24 cellular contexts compared by ENCODE assay signal in genomic region chr3:150540297-150540696, GRCh38. TPM values are rescaled to one million over a fixed set of nuclear protein-coding genes. Genes with fewer than 3 reads are reported as not detected.
DNase-seq lines count a peak whose midpoint lies in the region; ATAC-seq, FAIRE-seq and TF ChIP-seq lines count a peak whose summit lies in the region.
"Had no signal": no experiment of that assay in that cellular context is flagged by ENCODE, and none has a peak within 500 bp of the region (broad histone marks: within the 10 kb centered on the region; RNA-seq: fewer than 3 reads in every experiment).

No MANE protein-coding gene starts in this region.

- TF ChIP-seq EP300 in Ishikawa (IDR thresholded peaks at IDR 0.05; ENCODE audit: borderline replicate concordance) (no peak), K562 (IDR thresholded peaks at IDR 0.05; ENCODE audit: low read length) (no peak)

- ATAC-seq in K562, result no peak
- ATAC-seq: CD8-positive, alpha-beta T cell; GM12878 had no signal

- no peak overlapping the region for H3K4me2 ChIP-seq in K562 (ENCODE audit: insufficient read depth, low read length)
- H3K4me2 ChIP-seq: A549 had no signal

- no peak overlapping the region for H3K27ac ChIP-seq in K562 (ENCODE audit: extremely low read depth, low read depth, low read length)
- peak overlapping the region; percentile 75 for H3K27ac ChIP-seq in neutrophil
- H3K27ac ChIP-seq: 22Rv1, A549, C4-2B had no signal

- no peak overlapping the region for H3K9ac ChIP-seq in K562 (ENCODE audit: insufficient read depth in 1 of 2, low read depth in 2 of 2, low read length in 2 of 2)

- TF ChIP-seq RAD21 in Ishikawa (IDR thresholded peaks at IDR 0.05; ENCODE audit: low read depth) (no peak), K562 (CRISPR knock-in tag; conservative IDR thresholded peaks at IDR 0.05 in 1 of 2, IDR thresholded peaks at IDR 0.05 in 1 of 2) (no peak)

- peak overlapping the region; percentile 28 for H3K27ac Mint-ChIP-seq in activated naive CD8-positive, alpha-beta T cell
- H3K27ac Mint-ChIP-seq in activated naive CD8-positive, alpha-beta T cell treated with anti-CD3 and anti-CD28 coated beads for 36 hours, result no peak overlapping the region
- H3K27ac Mint-ChIP-seq: B cell; CD8-positive, alpha-beta T cell had no signal

- WGBS in K562 (ENCODE audit: insufficient coverage, low coverage, missing lambda C conversion rate), result 69% methylated on average over 2 of the region's 2 CpGs

- H3K4me3 ChIP-seq in K562 (no peak overlapping the region), neutrophil (ENCODE audit: low read depth in 1 of 2, low read length in 1 of 2) (no peak overlapping the region)
- H3K4me3 ChIP-seq: A549; BLaER1 treated with 17β-estradiol and CSF1 and Interleukin-3, amounts not matched to agents 10 nM and 100 nM; GM12878 had no signal

- in situ Hi-C loops in K562 (cut with MboI), result loop anchor here (25.0 kb wide), 1 partner anchor 322 kb away; no protein-coding TSS in a partner anchor

- FAIRE-seq in K562 (lab: Jason Lieb, UNC), result no peak
- FAIRE-seq: A549, GM12878, GM12892, GM18507 had no signal

- CTCF ChIA-PET in K562 (lab: Yijun Ruan, JAX; ENCODE audit: low intra/inter-chr PET ratio), result no interaction called here

- peaks cover 25% of the 10 kb centered on the region for H3K79me2 ChIP-seq in K562 (ENCODE audit: control insufficient read depth, insufficient read depth, low read length)

- H3K4me3 Mint-ChIP-seq in activated naive CD8-positive, alpha-beta T cell, result no peak overlapping the region
- no peak overlapping the region for H3K4me3 Mint-ChIP-seq in activated naive CD8-positive, alpha-beta T cell treated with anti-CD3 and anti-CD28 coated beads for 36 hours
- H3K4me3 Mint-ChIP-seq: B cell; CD4-positive, alpha-beta T cell; CD8-positive, alpha-beta T cell had no signal

- no peaks in the 10 kb centered on the region for H3K27me3 Mint-ChIP-seq in activated naive CD8-positive, alpha-beta T cell
- H3K27me3 Mint-ChIP-seq in activated naive CD8-positive, alpha-beta T cell treated with anti-CD3 and anti-CD28 coated beads for 36 hours, result no peaks in the 10 kb centered on the region
- H3K27me3 Mint-ChIP-seq: B cell; CD4-positive, alpha-beta T cell had no signal

- H2AFZ ChIP-seq in K562 (ENCODE audit: low read depth, low read length), result no peak overlapping the region

- H3K27me3 ChIP-seq in K562 (ENCODE audit: control insufficient read depth in 2 of 2, insufficient read depth in 2 of 2, low read length in 2 of 2) (no peaks in the 10 kb centered on the region), neutrophil (no peaks in the 10 kb centered on the region)
- H3K27me3 ChIP-seq: BLaER1 treated with 17β-estradiol and CSF1 and Interleukin-3, amounts not matched to agents 10 nM and 100 nM had no signal

- no peak for DNase-seq in activated naive CD8-positive, alpha-beta T cell treated with anti-CD3 and anti-CD28 coated beads for 36 hours
- DNase-seq in K562 (ENCODE audit: extremely low read depth in 1 of 4, low spot score in 3 of 4) (no peak), NCI-H1436 (lab: John Stamatoyannopoulos, UW) (no peak)
- DNase-seq in stimulated activated CD4-positive, alpha-beta T cell treated with anti-CD3 and anti-CD28 coated beads, Interleukin-1b, Interleukin-23, amount 100 ng/mL, for 48 hours, result no peak
- DNase-seq: CD4-positive, alpha-beta T cell; CD8-positive, alpha-beta T cell; DMS 273 treated with DMSO at 0.1 percent for 48 hours; DMS153; DMS53; DMS79; DND-41; EL; GDM1 had no signal

- H3K36me3 ChIP-seq in K562 (ENCODE audit: control insufficient read depth, insufficient read depth, low read length) (peaks cover 40% of the 10 kb centered on the region), neutrophil (peaks cover 16% of the 10 kb centered on the region)

- H3K36me3 Mint-ChIP-seq in activated naive CD8-positive, alpha-beta T cell, result peaks cover 10% of the 10 kb centered on the region
- peaks cover 34% of the 10 kb centered on the region for H3K36me3 Mint-ChIP-seq in activated naive CD8-positive, alpha-beta T cell treated with anti-CD3 and anti-CD28 coated beads for 36 hours

- H3K9me1 ChIP-seq in K562 (ENCODE audit: control insufficient read depth, insufficient read depth, low read length), result no peaks in the 10 kb centered on the region

- H3K4me1 ChIP-seq in K562 (replicated peaks in 1 of 2; ENCODE audit: control insufficient read depth in 2 of 2, insufficient read depth in 2 of 2, low read length in 2 of 2) (no peaks in the 10 kb centered on the region; a peak in 1 of 5 replicates), neutrophil (ENCODE audit: control insufficient read depth in 1 of 2, insufficient read depth in 1 of 2, low read depth in 1 of 2, low read length in 1 of 2) (peaks cover 27 to 32% of the 10 kb centered on the region in 2 experiments)

- peaks cover 41% of the 10 kb centered on the region for H3K4me1 Mint-ChIP-seq in activated naive CD8-positive, alpha-beta T cell (ENCODE audit: low read depth)
- peaks cover 33% of the 10 kb centered on the region for H3K4me1 Mint-ChIP-seq in activated naive CD8-positive, alpha-beta T cell treated with anti-CD3 and anti-CD28 coated beads for 36 hours

- H3K9me3 ChIP-seq in K562 (replicated peaks; ENCODE audit: control insufficient read depth, insufficient read depth, low read depth, low read length), result no peaks in the 10 kb centered on the region
- no peaks in the 10 kb centered on the region for H3K9me3 ChIP-seq in neutrophil
- H3K9me3 ChIP-seq: A549; BLaER1 treated with 17β-estradiol and CSF1 and Interleukin-3, amounts not matched to agents 10 nM and 100 nM had no signal

- TF ChIP-seq POLR2A in K562 (conservative IDR thresholded peaks at IDR 0.05), result no peak

- H4K20me1 ChIP-seq in K562 (replicated peaks; ENCODE audit: control insufficient read depth, insufficient read depth, low read length), result 0 out of 2 replicates have a peak, but pooled peaks cover 1% of the 10 kb centered on the region

- POLR2A ChIA-PET in K562 (lab: Yijun Ruan, JAX), result no interaction called here

- BruUV-seq in K562 (replicated peaks; lab: Mats Ljungman, UMichigan), result no TSS peak

- intact Hi-C loops in K562 (cut with micrococcal nuclease), result no loop called here

- TF ChIP-seq CTCF in K562 (IDR thresholded peaks at IDR 0.05 in 2 of 3, conservative IDR thresholded peaks at IDR 0.05 in 1 of 3; ENCODE audit: insufficient read depth in 2 of 3, low read depth in 1 of 3, low read length in 3 of 3), result no peak
- no peak for TF ChIP-seq CTCF in neutrophil (IDR thresholded peaks at IDR 0.05)

- H3K9me3 Mint-ChIP-seq in activated naive CD8-positive, alpha-beta T cell (ENCODE audit: low read depth), result no peaks in the 10 kb centered on the region
- H3K9me3 Mint-ChIP-seq in activated naive CD8-positive, alpha-beta T cell treated with anti-CD3 and anti-CD28 coated beads for 36 hours, result no peaks in the 10 kb centered on the region
- H3K9me3 Mint-ChIP-seq: CD4-positive, alpha-beta T cell; CD8-positive, alpha-beta T cell had no signal

TF ChIP-seq in Ishikawa, 13 proteins besides CTCF, POLR2A, EP300 and RAD21 (continues in another document):
- TF ChIP-seq CREB1 (IDR thresholded peaks at IDR 0.05; ENCODE audit: low read depth), result 0 out of 2 replicates have a peak, but pooled peaks have one; percentile 15
- TF ChIP-seq CEBPB (IDR thresholded peaks at IDR 0.05), result no peak
- TF ChIP-seq EGR1 (IDR thresholded peaks at IDR 0.05), result no peak

TF ChIP-seq in K562, 482 proteins besides CTCF, POLR2A, EP300 and RAD21 (continues in another document):
- 0 out of 2 replicates have a peak, but pooled peaks have one; percentile 24 for TF ChIP-seq POLR2AphosphoS2 (IDR thresholded peaks at IDR 0.05; ENCODE audit: low read length)
- TF ChIP-seq NFIC (IDR thresholded peaks at IDR 0.05), result no peak
- peak; percentile 62 for TF ChIP-seq ZNF121 (CRISPR knock-in tag; conservative IDR thresholded peaks at IDR 0.05)

RNA-seq across cellular contexts. Expression of gene SERP1, which starts 6.0 kb away (rescaled TPM):
- 100 to 1,000 TPM; 121 to 123 TPM for total RNA-seq in activated naive CD8-positive, alpha-beta T cell treated with anti-CD3 and anti-CD28 coated beads for 36 hours
- total RNA-seq in K562 (2011; cell fraction: chromatin; rRNA removed; ENCODE audit: low replicate concordance), result 47.1 and 59.9 TPM in 2 replicates
- total RNA-seq in K562 (2011; cell fraction: nucleolus; rRNA removed), result 50.2 and 53.3 TPM in 2 replicates
- 57.8 and 84.3 TPM in 2 replicates for total RNA-seq in K562 (2011; cell fraction: nucleoplasm; rRNA removed)
- total RNA-seq in K562 (2014; rRNA removed), result 443 and 512 TPM in 2 replicates
- 121 and 129 TPM in 2 replicates for total RNA-seq in K562 (2014; rRNA removed; fragmentation: Illumina TruSeq; extraction: Trizol)
- total RNA-seq in K562 (2015; rRNA removed; fragmentation: Illumina TruSeq; extraction: Trizol), result 101 and 109 TPM in 2 replicates
- 147 TPM in 2 replicates for total RNA-seq in K562 (2021)
- 122 and 142 TPM in 2 replicates for polyA plus RNA-seq in K562 (2011; rRNA removed)
- polyA plus RNA-seq in K562 (2011; cell fraction: cytosol; rRNA removed), result 93.1 and 259 TPM in 2 replicates
- 80.0 and 102 TPM in 2 replicates for polyA plus RNA-seq in K562 (2011; cell fraction: nucleus; rRNA removed)
- 134 and 164 TPM in 2 replicates for polyA plus RNA-seq in K562 (2012)
- polyA plus RNA-seq in K562 (2014; fragmentation: Illumina TruSeq; extraction: Trizol), result 85.2 and 94.4 TPM in 2 replicates
- 10 to 100 TPM; 38.6 to 42.4 TPM for polyA plus RNA-seq in K562 (2014; fragmentation: Nextera tagmentation; extraction: Ambion mirVana)
- 190 and 246 TPM in 2 replicates for polyA plus RNA-seq in K562 (2014; rRNA removed)
- polyA minus RNA-seq in K562 (2011; rRNA and poly(A)+ RNA removed), result 93.5 and 108 TPM in 2 replicates
- polyA minus RNA-seq in K562 (2011; cell fraction: cytosol; rRNA and poly(A)+ RNA removed), result 88.9 and 124 TPM in 2 replicates
- polyA minus RNA-seq in K562 (2011; cell fraction: nucleus; rRNA and poly(A)+ RNA removed), result 71.1 and 134 TPM in 2 replicates

RNA-seq across cellular contexts. Expression of gene EIF2A, which starts 6.3 kb away (rescaled TPM):
- 100 to 1,000 TPM; 147 to 149 TPM for total RNA-seq in activated naive CD8-positive, alpha-beta T cell treated with anti-CD3 and anti-CD28 coated beads for 36 hours
- total RNA-seq in K562 (2011; cell fraction: chromatin; rRNA removed; ENCODE audit: low replicate concordance), result 108 and 296 TPM in 2 replicates
- total RNA-seq in K562 (2011; cell fraction: nucleolus; rRNA removed), result 44.5 and 67.6 TPM in 2 replicates
- 111 and 161 TPM in 2 replicates for total RNA-seq in K562 (2011; cell fraction: nucleoplasm; rRNA removed)
- total RNA-seq in K562 (2014; rRNA removed) (99.8 and 168 TPM in 2 replicates), K562 (2014; rRNA removed; fragmentation: Illumina TruSeq; extraction: Trizol) (178 and 206 TPM in 2 replicates), K562 (2015; rRNA removed; fragmentation: Illumina TruSeq; extraction: Trizol) (139 and 146 TPM in 2 replicates), K562 (2021) (106 and 115 TPM in 2 replicates)
- polyA plus RNA-seq in K562 (2011; rRNA removed) (181 and 193 TPM in 2 replicates), K562 (2014; fragmentation: Illumina TruSeq; extraction: Trizol) (158 and 192 TPM in 2 replicates), K562 (2014; fragmentation: Nextera tagmentation; extraction: Ambion mirVana) (100 to 1,000 TPM; 130 to 172 TPM), K562 (2014; rRNA removed) (129 and 166 TPM in 2 replicates)
- polyA plus RNA-seq in K562 (2011; cell fraction: cytosol; rRNA removed), result 67.1 and 141 TPM in 2 replicates
- polyA plus RNA-seq in K562 (2011; cell fraction: nucleus; rRNA removed), result 51.4 and 121 TPM in 2 replicates
- 77.8 and 158 TPM in 2 replicates for polyA plus RNA-seq in K562 (2012)
- polyA minus RNA-seq in K562 (2011; rRNA and poly(A)+ RNA removed), result 237 and 320 TPM in 2 replicates
- 80.2 and 84.4 TPM in 2 replicates for polyA minus RNA-seq in K562 (2011; cell fraction: cytosol; rRNA and poly(A)+ RNA removed)
- polyA minus RNA-seq in K562 (2011; cell fraction: nucleus; rRNA and poly(A)+ RNA removed), result 63.4 and 106 TPM in 2 replicates
